9 cellular contexts compared by ENCODE assay signal in the genomic region with DNA sequence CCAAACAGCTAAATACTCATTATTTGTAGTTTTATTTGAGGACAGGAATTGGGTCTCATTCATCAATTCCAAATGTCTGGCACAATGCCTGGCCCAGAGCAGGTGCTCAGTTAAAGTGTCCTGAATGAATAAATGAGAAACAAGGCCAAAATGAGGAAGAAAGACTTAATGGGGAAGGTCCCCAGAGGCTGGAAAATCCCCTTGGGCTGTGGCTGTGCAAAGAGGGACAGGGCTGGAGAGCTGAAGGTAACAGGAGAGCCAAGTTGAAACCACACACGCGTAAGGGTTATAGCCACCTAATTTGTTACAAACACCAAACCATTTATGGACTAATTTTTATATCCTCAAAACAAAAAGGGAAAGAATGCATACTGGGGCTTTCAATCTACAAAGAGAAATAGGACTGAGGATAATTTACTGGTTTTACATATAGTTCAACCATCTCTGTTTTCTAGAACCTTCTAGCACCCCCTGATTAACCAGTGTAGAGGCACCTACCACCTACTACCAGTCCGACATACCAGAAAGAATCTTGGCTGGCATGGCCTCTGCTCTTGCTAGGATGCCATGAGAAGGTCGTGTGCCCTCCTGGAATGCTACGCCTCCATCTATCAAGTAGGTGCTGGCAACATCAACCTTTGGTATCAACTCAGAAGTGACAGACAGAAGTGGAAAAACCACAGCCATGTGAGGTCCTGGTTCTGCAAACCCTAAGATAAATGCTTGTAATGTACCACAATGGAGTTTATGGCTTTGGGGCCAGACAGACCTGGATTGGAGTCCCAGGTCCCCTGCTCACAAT. TPM values are rescaled to one million over a fixed set of nuclear protein-coding genes. Genes with fewer than 3 reads are reported as not detected.
DNase-seq lines count a peak whose midpoint lies in the region; ATAC-seq, FAIRE-seq and TF ChIP-seq lines count a peak whose summit lies in the region.
"Had no signal": no experiment of that assay in that cellular context is flagged by ENCODE, and none has a peak within 500 bp of the region (broad histone marks: within the 10 kb centered on the region; RNA-seq: fewer than 3 reads in every experiment).

No MANE protein-coding gene starts in this region.

- H3K9me3 Mint-ChIP-seq in activated naive CD4-positive, alpha-beta T cell treated with anti-CD3 and anti-CD28 coated beads for 36 hours: no peaks in the 10 kb centered on the region

- dilution Hi-C loops in keratinocyte (cut with MboI; ENCODE audit: extremely low pct_ligation_motif_present, low sequenced_read_pairs): no loop called here

- H3K36me3 ChIP-seq in keratinocyte (ENCODE audit: control insufficient read depth in 2 of 2, extremely low read depth in 1 of 2, insufficient read depth in 2 of 2, low read length in 2 of 2) (peaks cover 31 to 49% of the 10 kb centered on the region in 2 experiments), uterus (no peaks in the 10 kb centered on the region)

- H3K4me1 ChIP-seq in keratinocyte (ENCODE audit: control insufficient read depth, extremely low read depth, insufficient read depth, low read length): peaks cover 88% of the 10 kb centered on the region
- peaks cover 17 to 56% of the 10 kb centered on the region in 2 donors for H3K4me1 ChIP-seq in uterus

- ATAC-seq in T-helper 17 cell: peak; percentile 56

- no peak overlapping the region for H3K4me3 ChIP-seq in keratinocyte (ENCODE audit: control insufficient read depth in 2 of 3, extremely low read depth in 1 of 3, insufficient read depth in 2 of 3, low read depth in 1 of 3, low read length in 3 of 3)
- H3K4me3 ChIP-seq in uterus: no peak overlapping the region

- peak; percentile 57 for DNase-seq in activated naive CD4-positive, alpha-beta T cell treated with anti-CD3 and anti-CD28 coated beads for 36 hours
- no peak for DNase-seq in activated naive CD4-positive, alpha-beta T cell treated with Interleukin-2 at 50 U/mL for 16 hours
- no peak for DNase-seq in T-helper 17 cell
- no peak for DNase-seq in keratinocyte (ENCODE audit: low read depth, low spot score)
- no peak for DNase-seq in uterus
- no peak for DNase-seq in stimulated activated CD4-positive, alpha-beta T cell treated with anti-CD3 and anti-CD28 coated beads, Interleukin-4, amount 100 ng/mL, for 4 hours
- DNase-seq in LoVo (ENCODE audit: low spot score): no peak
- DNase-seq in 8988T: no peak
- DNase-seq: NCI-H510A treated with DMSO at 0.1 percent for 48 hours had no signal

- H3K9ac ChIP-seq in keratinocyte (ENCODE audit: control insufficient read depth, extremely low read depth, insufficient read depth, low read length): no peak overlapping the region

- peaks cover 41% of the 10 kb centered on the region for H3K36me3 Mint-ChIP-seq in activated naive CD4-positive, alpha-beta T cell treated with anti-CD3 and anti-CD28 coated beads for 36 hours (ENCODE audit: low read depth)
- H3K36me3 Mint-ChIP-seq in T-helper 17 cell (ENCODE audit: low read depth): peaks cover 16% of the 10 kb centered on the region

- H3K27me3 ChIP-seq in keratinocyte (ENCODE audit: control insufficient read depth, extremely low read depth, insufficient read depth, low read length) (no peaks in the 10 kb centered on the region), uterus (no peaks in the 10 kb centered on the region)

- FAIRE-seq in keratinocyte (lab: Jason Lieb, UNC): no peak

- TF ChIP-seq POLR2A in uterus (IDR thresholded peaks at IDR 0.05): no peak

- no peak overlapping the region for H2AFZ ChIP-seq in keratinocyte (ENCODE audit: control insufficient read depth, low read length)

- peak overlapping the region; percentile 32 for H3K4me3 Mint-ChIP-seq in activated naive CD4-positive, alpha-beta T cell treated with anti-CD3 and anti-CD28 coated beads for 36 hours
- peak overlapping the region; percentile 96 for H3K4me3 Mint-ChIP-seq in T-helper 17 cell

- CTCF ChIA-PET in activated naive CD4-positive, alpha-beta T cell treated with anti-CD3 and anti-CD28 coated beads for 36 hours (lab: Charles Lee): interaction anchor here (1.0 to 1.9 kb wide), 3 partner anchors 27 to 95 kb away, joined by 4 to 8 read pairs (median 4); no protein-coding TSS in a partner anchor

- H3K27ac Mint-ChIP-seq in activated naive CD4-positive, alpha-beta T cell treated with anti-CD3 and anti-CD28 coated beads for 36 hours: peak overlapping the region; percentile 96
- H3K27ac Mint-ChIP-seq in T-helper 17 cell: peak overlapping the region; percentile 100

- peaks cover 12% of the 10 kb centered on the region for H3K9me1 ChIP-seq in keratinocyte (ENCODE audit: control insufficient read depth, extremely low read depth, insufficient read depth, low read length)

- peak overlapping the region; percentile 10 for H3K27ac ChIP-seq in keratinocyte (ENCODE audit: control insufficient read depth, insufficient read depth, low read length)
- H3K27ac ChIP-seq in uterus: peak overlapping the region; percentile 96 to 98

- peaks cover 98% of the 10 kb centered on the region for H3K79me2 ChIP-seq in keratinocyte (ENCODE audit: control insufficient read depth, insufficient read depth, low read length)

- no peaks in the 10 kb centered on the region for H3K9me3 ChIP-seq in T-helper 17 cell (ENCODE audit: control insufficient read depth, low read length, poor library complexity, severe bottlenecking)
- H3K9me3 ChIP-seq in keratinocyte (ENCODE audit: control insufficient read depth, low read depth, low read length): no peaks in the 10 kb centered on the region
- no peaks in the 10 kb centered on the region for H3K9me3 ChIP-seq in uterus

- intact Hi-C loops in activated naive CD4-positive, alpha-beta T cell treated with anti-CD3 and anti-CD28 coated beads for 36 hours (cut with micrococcal nuclease): no loop called here
- intact Hi-C loops in uterus (cut with DNase I; ENCODE audit: low total_unique reads): no loop called here

- H3K4me1 Mint-ChIP-seq in activated naive CD4-positive, alpha-beta T cell treated with anti-CD3 and anti-CD28 coated beads for 36 hours (ENCODE audit: low read depth): peaks cover 99% of the 10 kb centered on the region
- H3K4me1 Mint-ChIP-seq in T-helper 17 cell: peaks cover 83% of the 10 kb centered on the region

- no peaks in the 10 kb centered on the region for H3K27me3 Mint-ChIP-seq in activated naive CD4-positive, alpha-beta T cell treated with anti-CD3 and anti-CD28 coated beads for 36 hours (ENCODE audit: low read depth)
- no peaks in the 10 kb centered on the region for H3K27me3 Mint-ChIP-seq in T-helper 17 cell

- peak overlapping the region; percentile 39 for H3K4me2 ChIP-seq in keratinocyte (ENCODE audit: control insufficient read depth, extremely low read depth, insufficient read depth, low read depth, low read length)

- no peak for TF ChIP-seq CTCF in keratinocyte (optimal IDR thresholded peaks at IDR 0.05 in 1 of 3, IDR thresholded peaks at IDR 0.05 in 1 of 3, conservative IDR thresholded peaks at IDR 0.05 in 1 of 3; ENCODE audit: extremely low read depth in 1 of 3, insufficient read depth in 2 of 3, low read length in 3 of 3)
- TF ChIP-seq CTCF in uterus (IDR thresholded peaks at IDR 0.05): no peak

- H4K20me1 ChIP-seq in keratinocyte (ENCODE audit: control insufficient read depth, extremely low read depth, insufficient read depth, low read length): peaks cover 97% of the 10 kb centered on the region

RNA-seq across cellular contexts. Expression of gene MYH9, which starts 28.4 kb away (rescaled TPM):
- 100 to 1,000 TPM; 574 to 625 TPM for total RNA-seq in activated naive CD4-positive, alpha-beta T cell treated with anti-CD3 and anti-CD28 coated beads for 36 hours
- 1,000 to 10,000 TPM; 1,038 to 1,220 TPM for total RNA-seq in T-helper 17 cell
- 277 to 489 TPM (median 351 TPM) in 3 replicates for polyA plus RNA-seq in keratinocyte
- polyA plus RNA-seq in keratinocyte (2011; ENCODE audit: low read depth): 526 TPM
- 357 and 388 TPM in 2 replicates for polyA plus RNA-seq in keratinocyte (2011; cell fraction: cytosol; rRNA removed)
- polyA plus RNA-seq in keratinocyte (2011; cell fraction: nucleus; rRNA removed): 864 and 995 TPM in 2 replicates
- 168 and 903 TPM in 2 replicates for polyA plus RNA-seq in keratinocyte (2012; ENCODE audit: low replicate concordance)
- polyA minus RNA-seq in keratinocyte: 752 to 1,882 TPM (median 1,066 TPM) in 3 replicates
- 461 TPM for polyA minus RNA-seq in keratinocyte (2011; cell fraction: cytosol; rRNA and poly(A)+ RNA removed)
- polyA minus RNA-seq in keratinocyte (2011; cell fraction: nucleus; rRNA and poly(A)+ RNA removed): 623 and 1,627 TPM in 2 replicates
- total RNA-seq in uterus: 1,000 to 10,000 TPM in 1 of 4 donors, 100 to 1,000 TPM in 3; 215 to 1,171 (median 400) TPM
